ENCODE assay signal across 1 cellular context in the genomic region with DNA sequence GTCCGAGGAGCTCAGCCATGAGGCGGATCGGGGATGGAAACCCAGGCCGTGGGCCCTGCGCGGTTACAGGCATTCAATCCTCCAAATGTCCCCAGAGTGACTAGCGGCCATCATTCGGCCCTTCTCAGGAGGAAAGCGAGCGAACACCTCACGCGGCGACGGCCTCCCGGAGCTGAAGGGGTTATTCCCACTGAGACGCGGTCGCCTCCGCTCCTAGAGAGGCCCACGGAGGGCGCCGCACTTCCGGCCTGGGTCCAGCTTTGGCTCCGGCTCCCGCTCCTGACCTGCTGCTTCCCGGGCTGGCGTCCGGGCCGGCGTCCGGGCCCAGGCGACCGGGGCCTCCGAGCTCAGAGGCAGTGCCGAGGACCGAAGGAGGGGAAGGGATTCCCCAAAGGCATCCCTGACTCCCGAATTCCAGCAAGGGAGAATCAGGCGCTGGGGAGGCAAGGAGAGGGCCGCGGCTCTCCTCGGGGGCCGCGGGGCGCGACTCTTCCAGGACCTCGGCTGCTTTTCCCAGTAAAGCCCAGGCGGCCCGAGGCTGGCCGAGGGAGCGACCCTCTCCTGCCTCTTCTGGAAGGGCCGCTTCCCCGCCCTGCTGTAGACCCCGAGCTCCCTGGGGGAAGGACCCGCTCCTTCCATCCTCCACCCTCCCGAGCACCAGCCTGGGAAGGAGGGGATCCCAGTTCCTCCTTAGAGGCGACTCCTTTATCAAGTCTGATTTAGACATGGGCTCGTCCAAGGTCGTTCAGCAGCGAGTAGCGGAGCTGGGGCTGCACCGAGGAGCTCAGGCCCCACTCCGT.
TF ChIP-seq lines count a peak whose summit lies in the region.

No MANE protein-coding gene starts in this region.

TF ChIP-seq in GM12878, 131 proteins besides CTCF, POLR2A, EP300 and RAD21:
- TF ChIP-seq DPF2 (IDR thresholded peaks at IDR 0.05) (peak; percentile 37; the same call in 1 of the 2 replicates), GATAD2B (conservative IDR thresholded peaks at IDR 0.05; ENCODE audit: low read depth) (peak; percentile 52; the same call in 1 of the 2 replicates), CREB1 (IDR thresholded peaks at IDR 0.05; ENCODE audit: low read depth) (0 out of 2 replicates have a peak, but pooled peaks have one; percentile 38), ZNF274 (IDR thresholded peaks at IDR 0.05; ENCODE audit: insufficient read depth, insufficient read length) (no peak), SMAD1 (IDR thresholded peaks at IDR 0.05; ENCODE audit: low read depth, partially characterized antibody) (no peak), POLR2AphosphoS2 (IDR thresholded peaks at IDR 0.05; ENCODE audit: low read depth, low read length) (0 out of 2 replicates have a peak, but pooled peaks have one; percentile 36), ATF7 (IDR thresholded peaks at IDR 0.05; ENCODE audit: low read depth) (no peak), HCFC1 (IDR thresholded peaks at IDR 0.05; ENCODE audit: low read length) (peak; percentile 33; the same call in 1 of the 2 replicates), CBFB (IDR thresholded peaks at IDR 0.05; ENCODE audit: low read depth) (peak; percentile 60; the same call in 1 of the 2 replicates), GABPA (IDR thresholded peaks at IDR 0.05; ENCODE audit: low read depth) (peak; percentile 76), IKZF1 (conservative IDR thresholded peaks at IDR 0.05) (peak; percentile 72), CREM (IDR thresholded peaks at IDR 0.05; ENCODE audit: low read depth) (no peak), ESRRA (IDR thresholded peaks at IDR 0.05; ENCODE audit: low read length) (no peak), TAF1 (IDR thresholded peaks at IDR 0.05; ENCODE audit: borderline replicate concordance, low read depth, low read length) (peak; percentile 53; the same call in 1 of the 2 replicates), RUNX3 (IDR thresholded peaks at IDR 0.05; ENCODE audit: low read length) (peak; percentile 38), YY1 (IDR thresholded peaks at IDR 0.05; ENCODE audit: low read depth, low read length) (0 out of 2 replicates have a peak, but pooled peaks have one; percentile 37), STAT3 (IDR thresholded peaks at IDR 0.05; ENCODE audit: low read depth, low read length) (no peak), TCF12 (IDR thresholded peaks at IDR 0.05; ENCODE audit: low read depth, low read length) (0 out of 2 replicates have a peak, but pooled peaks have one; percentile 50), SRF (IDR thresholded peaks at IDR 0.05; ENCODE audit: low read depth in 2 of 2, low read length in 2 of 2) (no peak), NR2F1 (conservative IDR thresholded peaks at IDR 0.05) (peak; percentile 48; the same call in 1 of the 2 replicates), CHD2 (IDR thresholded peaks at IDR 0.05; ENCODE audit: borderline replicate concordance, low read depth, low read length) (no peak), IKZF2 (IDR thresholded peaks at IDR 0.05) (peak; percentile 38 to 47; a peak in 2 of 4 replicates)
- TF ChIP-seq, protein P1, sequence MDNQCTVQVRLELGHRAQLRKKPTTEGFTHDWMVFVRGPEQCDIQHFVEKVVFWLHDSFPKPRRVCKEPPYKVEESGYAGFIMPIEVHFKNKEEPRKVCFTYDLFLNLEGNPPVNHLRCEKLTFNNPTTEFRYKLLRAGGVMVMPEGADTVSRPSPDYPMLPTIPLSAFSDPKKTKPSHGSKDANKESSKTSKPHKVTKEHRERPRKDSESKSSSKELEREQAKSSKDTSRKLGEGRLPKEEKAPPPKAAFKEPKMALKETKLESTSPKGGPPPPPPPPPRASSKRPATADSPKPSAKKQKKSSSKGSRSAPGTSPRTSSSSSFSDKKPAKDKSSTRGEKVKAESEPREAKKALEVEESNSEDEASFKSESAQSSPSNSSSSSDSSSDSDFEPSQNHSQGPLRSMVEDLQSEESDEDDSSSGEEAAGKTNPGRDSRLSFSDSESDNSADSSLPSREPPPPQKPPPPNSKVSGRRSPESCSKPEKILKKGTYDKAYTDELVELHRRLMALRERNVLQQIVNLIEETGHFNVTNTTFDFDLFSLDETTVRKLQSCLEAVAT (IDR thresholded peaks at IDR 0.05): peak; percentile 29; the same call in 1 of the 2 replicates
- TF ChIP-seq, protein P2, sequence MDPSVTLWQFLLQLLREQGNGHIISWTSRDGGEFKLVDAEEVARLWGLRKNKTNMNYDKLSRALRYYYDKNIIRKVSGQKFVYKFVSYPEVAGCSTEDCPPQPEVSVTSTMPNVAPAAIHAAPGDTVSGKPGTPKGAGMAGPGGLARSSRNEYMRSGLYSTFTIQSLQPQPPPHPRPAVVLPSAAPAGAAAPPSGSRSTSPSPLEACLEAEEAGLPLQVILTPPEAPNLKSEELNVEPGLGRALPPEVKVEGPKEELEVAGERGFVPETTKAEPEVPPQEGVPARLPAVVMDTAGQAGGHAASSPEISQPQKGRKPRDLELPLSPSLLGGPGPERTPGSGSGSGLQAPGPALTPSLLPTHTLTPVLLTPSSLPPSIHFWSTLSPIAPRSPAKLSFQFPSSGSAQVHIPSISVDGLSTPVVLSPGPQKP (IDR thresholded peaks at IDR 0.05; ENCODE audit: low read depth, low read length): peak; percentile 68
- TF ChIP-seq, protein P3, sequence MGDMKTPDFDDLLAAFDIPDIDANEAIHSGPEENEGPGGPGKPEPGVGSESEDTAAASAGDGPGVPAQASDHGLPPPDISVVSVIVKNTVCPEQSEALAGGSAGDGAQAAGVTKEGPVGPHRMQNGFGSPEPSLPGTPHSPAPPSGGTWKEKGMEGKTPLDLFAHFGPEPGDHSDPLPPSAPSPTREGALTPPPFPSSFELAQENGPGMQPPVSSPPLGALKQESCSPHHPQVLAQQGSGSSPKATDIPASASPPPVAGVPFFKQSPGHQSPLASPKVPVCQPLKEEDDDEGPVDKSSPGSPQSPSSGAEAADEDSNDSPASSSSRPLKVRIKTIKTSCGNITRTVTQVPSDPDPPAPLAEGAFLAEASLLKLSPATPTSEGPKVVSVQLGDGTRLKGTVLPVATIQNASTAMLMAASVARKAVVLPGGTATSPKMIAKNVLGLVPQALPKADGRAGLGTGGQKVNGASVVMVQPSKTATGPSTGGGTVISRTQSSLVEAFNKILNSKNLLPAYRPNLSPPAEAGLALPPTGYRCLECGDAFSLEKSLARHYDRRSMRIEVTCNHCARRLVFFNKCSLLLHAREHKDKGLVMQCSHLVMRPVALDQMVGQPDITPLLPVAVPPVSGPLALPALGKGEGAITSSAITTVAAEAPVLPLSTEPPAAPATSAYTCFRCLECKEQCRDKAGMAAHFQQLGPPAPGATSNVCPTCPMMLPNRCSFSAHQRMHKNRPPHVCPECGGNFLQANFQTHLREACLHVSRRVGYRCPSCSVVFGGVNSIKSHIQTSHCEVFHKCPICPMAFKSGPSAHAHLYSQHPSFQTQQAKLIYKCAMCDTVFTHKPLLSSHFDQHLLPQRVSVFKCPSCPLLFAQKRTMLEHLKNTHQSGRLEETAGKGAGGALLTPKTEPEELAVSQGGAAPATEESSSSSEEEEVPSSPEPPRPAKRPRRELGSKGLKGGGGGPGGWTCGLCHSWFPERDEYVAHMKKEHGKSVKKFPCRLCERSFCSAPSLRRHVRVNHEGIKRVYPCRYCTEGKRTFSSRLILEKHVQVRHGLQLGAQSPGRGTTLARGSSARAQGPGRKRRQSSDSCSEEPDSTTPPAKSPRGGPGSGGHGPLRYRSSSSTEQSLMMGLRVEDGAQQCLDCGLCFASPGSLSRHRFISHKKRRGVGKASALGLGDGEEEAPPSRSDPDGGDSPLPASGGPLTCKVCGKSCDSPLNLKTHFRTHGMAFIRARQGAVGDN (IDR thresholded peaks at IDR 0.05): 0 out of 2 replicates have a peak, but pooled peaks have one; percentile 46
- TF ChIP-seq, protein P4, sequence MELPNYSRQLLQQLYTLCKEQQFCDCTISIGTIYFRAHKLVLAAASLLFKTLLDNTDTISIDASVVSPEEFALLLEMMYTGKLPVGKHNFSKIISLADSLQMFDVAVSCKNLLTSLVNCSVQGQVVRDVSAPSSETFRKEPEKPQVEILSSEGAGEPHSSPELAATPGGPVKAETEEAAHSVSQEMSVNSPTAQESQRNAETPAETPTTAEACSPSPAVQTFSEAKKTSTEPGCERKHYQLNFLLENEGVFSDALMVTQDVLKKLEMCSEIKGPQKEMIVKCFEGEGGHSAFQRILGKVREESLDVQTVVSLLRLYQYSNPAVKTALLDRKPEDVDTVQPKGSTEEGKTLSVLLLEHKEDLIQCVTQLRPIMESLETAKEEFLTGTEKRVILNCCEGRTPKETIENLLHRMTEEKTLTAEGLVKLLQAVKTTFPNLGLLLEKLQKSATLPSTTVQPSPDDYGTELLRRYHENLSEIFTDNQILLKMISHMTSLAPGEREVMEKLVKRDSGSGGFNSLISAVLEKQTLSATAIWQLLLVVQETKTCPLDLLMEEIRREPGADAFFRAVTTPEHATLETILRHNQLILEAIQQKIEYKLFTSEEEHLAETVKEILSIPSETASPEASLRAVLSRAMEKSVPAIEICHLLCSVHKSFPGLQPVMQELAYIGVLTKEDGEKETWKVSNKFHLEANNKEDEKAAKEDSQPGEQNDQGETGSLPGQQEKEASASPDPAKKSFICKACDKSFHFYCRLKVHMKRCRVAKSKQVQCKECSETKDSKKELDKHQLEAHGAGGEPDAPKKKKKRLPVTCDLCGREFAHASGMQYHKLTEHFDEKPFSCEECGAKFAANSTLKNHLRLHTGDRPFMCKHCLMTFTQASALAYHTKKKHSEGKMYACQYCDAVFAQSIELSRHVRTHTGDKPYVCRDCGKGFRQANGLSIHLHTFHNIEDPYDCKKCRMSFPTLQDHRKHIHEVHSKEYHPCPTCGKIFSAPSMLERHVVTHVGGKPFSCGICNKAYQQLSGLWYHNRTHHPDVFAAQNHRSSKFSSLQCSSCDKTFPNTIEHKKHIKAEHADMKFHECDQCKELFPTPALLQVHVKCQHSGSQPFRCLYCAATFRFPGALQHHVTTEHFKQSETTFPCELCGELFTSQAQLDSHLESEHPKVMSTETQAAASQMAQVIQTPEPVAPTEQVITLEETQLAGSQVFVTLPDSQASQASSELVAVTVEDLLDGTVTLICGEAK (IDR thresholded peaks at IDR 0.05; ENCODE audit: borderline replicate concordance): peak; percentile 75
TF ChIP-seq in GM12878: peak in this region for 18.
